1 cellular context compared by ENCODE assay signal in the genomic region with DNA sequence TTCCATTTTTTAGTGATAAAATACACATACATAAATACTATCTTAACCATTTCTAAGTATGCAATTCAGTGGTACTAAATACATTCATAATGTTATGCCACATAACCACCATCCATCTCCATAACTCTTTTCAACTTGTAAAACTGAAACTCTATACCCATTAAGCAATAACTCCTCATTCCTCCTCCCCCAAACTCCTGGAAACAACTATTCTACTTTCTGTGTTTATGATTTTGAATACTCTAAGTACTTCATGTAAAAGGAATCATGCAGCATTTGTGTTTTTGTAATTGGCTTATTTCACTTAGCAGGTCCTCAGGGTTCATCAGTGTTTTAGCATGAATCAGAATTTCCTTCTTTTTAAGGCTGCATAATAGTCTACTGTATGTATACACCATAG.
TF ChIP-seq lines count a peak whose summit lies in the region.

No MANE protein-coding gene starts in this region.

TF ChIP-seq in endothelial cell of umbilical vein, 7 proteins besides CTCF, POLR2A, EP300 and RAD21:
- no peak for TF ChIP-seq GATA2 (IDR thresholded peaks at IDR 0.05; ENCODE audit: insufficient read depth, insufficient read length, low read depth, low read length)
- no peak for TF ChIP-seq POLR2AphosphoS5 (IDR thresholded peaks at IDR 0.05; ENCODE audit: insufficient read depth, low read depth, low read length)
- TF ChIP-seq FOS (IDR thresholded peaks at IDR 0.05; ENCODE audit: borderline replicate concordance, insufficient read depth, low read length): no peak
- no peak for TF ChIP-seq JUN (IDR thresholded peaks at IDR 0.05; ENCODE audit: borderline replicate concordance, insufficient read depth, insufficient read length, low read depth)
- no peak for TF ChIP-seq MYC (IDR thresholded peaks at IDR 0.05; ENCODE audit: low read depth, low read length)
- TF ChIP-seq, protein P1, sequence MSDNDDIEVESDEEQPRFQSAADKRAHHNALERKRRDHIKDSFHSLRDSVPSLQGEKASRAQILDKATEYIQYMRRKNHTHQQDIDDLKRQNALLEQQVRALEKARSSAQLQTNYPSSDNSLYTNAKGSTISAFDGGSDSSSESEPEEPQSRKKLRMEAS (IDR thresholded peaks at IDR 0.05; ENCODE audit: insufficient read depth, insufficient read length): no peak
- no peak for TF ChIP-seq EZH2 (IDR thresholded peaks at IDR 0.05; ENCODE audit: borderline replicate concordance, low read depth, low read length, severe bottlenecking)
TF ChIP-seq in endothelial cell of umbilical vein: peak in this region for 0.
